ENCODE assay signal across 7 cellular contexts in the genomic region with DNA sequence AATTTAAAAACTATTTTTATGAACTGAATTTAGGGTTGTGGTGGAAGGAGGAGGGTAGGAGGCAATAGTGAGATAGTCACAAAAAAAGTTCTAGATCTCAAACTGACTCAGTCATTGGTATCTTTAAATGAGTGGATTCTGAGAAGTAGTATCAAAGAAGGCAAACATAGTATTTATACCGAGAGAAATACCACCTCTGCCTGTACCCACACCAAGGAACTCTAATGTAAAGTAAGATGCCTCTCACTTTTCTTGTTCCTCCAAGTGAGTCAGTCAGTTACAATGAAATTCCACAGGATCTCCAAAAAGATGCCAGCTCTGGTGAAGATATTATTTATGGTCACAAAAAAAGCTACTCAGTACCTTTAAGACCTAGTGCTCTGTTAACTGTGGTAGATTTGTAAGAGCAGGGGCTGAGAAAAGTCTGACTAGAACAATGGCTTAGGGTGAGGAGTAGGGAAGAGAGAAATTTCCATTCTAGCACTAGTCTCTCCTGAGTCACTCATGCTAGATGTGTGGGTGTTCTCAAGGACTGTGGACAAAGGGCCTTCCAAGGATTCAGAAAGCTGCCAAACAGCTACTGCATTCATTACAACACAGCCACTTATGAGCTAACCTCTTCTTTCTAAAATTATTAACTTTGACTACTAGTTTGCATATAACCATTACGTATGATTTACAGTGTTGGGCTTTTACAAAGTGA. TPM values are rescaled to one million over a fixed set of nuclear protein-coding genes. Genes with fewer than 3 reads are reported as not detected.
DNase-seq lines count a peak whose midpoint lies in the region; ATAC-seq, FAIRE-seq and TF ChIP-seq lines count a peak whose summit lies in the region.

No MANE protein-coding gene starts in this region.

- intact Hi-C loops in HCT116 (cut with micrococcal nuclease) (no loop called here), activated B cell treated with CpG ODN at 0.5 μM for 24 hours (cut with micrococcal nuclease) (loop anchor here (5.0 kb wide), 1 partner anchor 37 kb away; the partner anchor contains the start of gene ADAM17), Right ventricle myocardium superior (cut with DNase I) (no loop called here)

- H3K9ac ChIP-seq in HCT116 (ENCODE audit: low read length) = peak overlapping the region; percentile 37

- H3K9me3 Mint-ChIP-seq in activated B cell treated with CpG ODN at 0.5 μM for 24 hours = peaks cover 9% of the 10 kb centered on the region

- H3K4me1 ChIP-seq in HCT116 (ENCODE audit: control insufficient read depth in 1 of 2, insufficient read depth in 2 of 2, low read length in 2 of 2) = peaks cover 41 to 47% of the 10 kb centered on the region in 2 experiments
- H3K4me1 ChIP-seq in small intestine (ENCODE audit: control insufficient read depth in 2 of 2, insufficient read depth in 1 of 2, low read depth in 1 of 2, low read length in 1 of 2) = peaks cover 0 to 3% of the 10 kb centered on the region in 2 donors

- peak overlapping the region; percentile 78 for H3K27ac ChIP-seq in HCT116 (ENCODE audit: low read depth, low read length)
- H3K27ac ChIP-seq in small intestine (ENCODE audit: low read depth in 1 of 2, low read length in 1 of 2) = no peak overlapping the region

- no peak for TF ChIP-seq RAD21 in HCT116 (IDR thresholded peaks at IDR 0.05; ENCODE audit: low read depth)

- H3K9me2 ChIP-seq in HCT116 (ENCODE audit: insufficient read depth) = no peaks in the 10 kb centered on the region

- H4K20me1 ChIP-seq in HCT116 (ENCODE audit: insufficient read depth) = peaks cover 6% of the 10 kb centered on the region; the same call in 1 of the 2 replicates

- H3K36me3 ChIP-seq in HCT116 (ENCODE audit: control insufficient read depth in 1 of 2, insufficient read depth in 2 of 2, low read length in 2 of 2) = peaks cover 2 to 33% of the 10 kb centered on the region in 2 experiments; a peak in 2 of 4 replicates
- H3K36me3 ChIP-seq in small intestine (ENCODE audit: control insufficient read depth in 2 of 2, insufficient read depth in 2 of 2, low read length in 2 of 2) = peaks cover 3 to 4% of the 10 kb centered on the region in 2 donors

- H3K27me3 Mint-ChIP-seq in activated B cell treated with CpG ODN at 0.5 μM for 24 hours = no peaks in the 10 kb centered on the region

- TF ChIP-seq CTCF in HCT116 (IDR thresholded peaks at IDR 0.05 in 2 of 3, conservative IDR thresholded peaks at IDR 0.05 in 1 of 3; ENCODE audit: borderline replicate concordance in 1 of 3, insufficient read depth in 1 of 3, low read depth in 2 of 3, low read length in 2 of 3) (no peak), activated B cell treated with CpG ODN at 0.5 μM for 24 hours (IDR thresholded peaks at IDR 0.05) (no peak)

- no peak for FAIRE-seq in small intestine (lab: Jason Lieb, UNC)

- H3K9me3 ChIP-seq in HCT116 (ENCODE audit: control insufficient read depth in 1 of 2, insufficient read depth in 1 of 2, low read depth in 1 of 2, low read length in 2 of 2) (peaks cover 0 to 5% of the 10 kb centered on the region in 2 experiments; a peak in 2 of 4 replicates), small intestine (ENCODE audit: control insufficient read depth, low read depth) (no peaks in the 10 kb centered on the region)

- peaks cover 32% of the 10 kb centered on the region for H3K4me1 Mint-ChIP-seq in activated B cell treated with CpG ODN at 0.5 μM for 24 hours

- H2AFZ ChIP-seq in HCT116 (ENCODE audit: low read depth, low read length, poor library complexity, severe bottlenecking) = no peak overlapping the region

- peak; percentile 87 for ATAC-seq in HCT116
- ATAC-seq in activated B cell treated with CpG ODN at 0.5 μM for 24 hours (ENCODE audit: low read depth) = no peak
- ATAC-seq in Right ventricle myocardium superior (ENCODE audit: poor library complexity) = peak; percentile 83
- ATAC-seq in HG02885 (IDR thresholded peaks at IDR 0.05; ENCODE audit: poor library complexity, unreplicated experiment) = no peak

- POLR2A ChIA-PET in HCT116 (lab: Charles Lee) = interaction anchor here (0.7 to 2.7 kb wide), 4 partner anchors 9 to 39 kb away, joined by 4 to 10 read pairs (median 5); partner anchors contain the start of genes ADAM17 and YWHAQ
- POLR2A ChIA-PET in activated B cell treated with CpG ODN at 0.5 μM for 24 hours (lab: Charles Lee) = interaction anchor here (0.9 kb wide), 1 partner anchor 13 kb away, joined by 3 read pairs; no protein-coding TSS in a partner anchor

- H3K27me3 ChIP-seq in HCT116 (ENCODE audit: insufficient read depth, low read length) = no peaks in the 10 kb centered on the region
- H3K27me3 ChIP-seq in small intestine (ENCODE audit: control insufficient read depth in 2 of 2, insufficient read depth in 2 of 2, low read length in 2 of 2) = no peaks in the 10 kb centered on the region

- H3K4me2 ChIP-seq in HCT116 (ENCODE audit: low read length) = peak overlapping the region; percentile 59

- H3K4me3 Mint-ChIP-seq in activated B cell treated with CpG ODN at 0.5 μM for 24 hours = no peak overlapping the region

- RAD21 ChIA-PET in HCT116 (lab: Charles Lee; ENCODE audit: low non-redundant PET in 1 of 2, low total read pairs in 2 of 2, uncharacterized antibody in 2 of 2, unreplicated experiment in 2 of 2) = interaction anchor here in 1 of 2 experiments (1.3 kb wide), 1 partner anchor 11 kb away, joined by 3 read pairs; no protein-coding TSS in a partner anchor

- H3K36me3 Mint-ChIP-seq in activated B cell treated with CpG ODN at 0.5 μM for 24 hours (ENCODE audit: low read depth) = peaks cover 50% of the 10 kb centered on the region

- H3K27ac Mint-ChIP-seq in activated B cell treated with CpG ODN at 0.5 μM for 24 hours = peak overlapping the region; percentile 4

- 75 to 84% (median 80%) methylated on average over 2 of the region's 2 CpGs for WGBS in small intestine, 3 donors

- H3K79me2 ChIP-seq in HCT116 (ENCODE audit: insufficient read depth, low read length) = peaks cover 100% of the 10 kb centered on the region

- peak; percentile 59 for DNase-seq in HCT116 (ENCODE audit: low read depth, low spot score)
- DNase-seq in activated B cell treated with CpG ODN at 0.5 μM for 24 hours = no peak
- no peak for DNase-seq in Right ventricle myocardium superior
- peak; percentile 20 for DNase-seq in small intestine
- DNase-seq in central memory CD4-positive, alpha-beta T cell = no peak
- no peak for DNase-seq in erythroblast (lab: John Stamatoyannopoulos, UW)

- no TSS peak for BruUV-seq in HCT116 (replicated peaks; lab: Mats Ljungman, UMichigan)

- CTCF ChIA-PET in HCT116 (lab: Charles Lee) (no interaction called here), activated B cell treated with CpG ODN at 0.5 μM for 24 hours (lab: Charles Lee) (no interaction called here)

- H3K4me3 ChIP-seq in HCT116 (replicated peaks in 1 of 2; ENCODE audit: low read depth in 1 of 2, low read length in 2 of 2) (peak overlapping the region in 1 of 2 experiments; percentile 17; a peak in 1 of 4 replicates), small intestine (ENCODE audit: low read depth in 1 of 2, low read length in 2 of 2) (no peak overlapping the region)

- TF ChIP-seq POLR2A in HCT116 (IDR thresholded peaks at IDR 0.05; ENCODE audit: borderline replicate concordance, extremely low read depth, insufficient read depth, insufficient read length) (no peak), erythroblast (IDR thresholded peaks at IDR 0.05; ENCODE audit: low read length) (no peak)

TF ChIP-seq in HCT116, 20 proteins besides CTCF, POLR2A, EP300 and RAD21:
- peak; percentile 24; the same call in 1 of the 2 replicates for TF ChIP-seq SP1 (IDR thresholded peaks at IDR 0.05; ENCODE audit: low read depth)
- peak; percentile 46 for TF ChIP-seq FOSL1 (IDR thresholded peaks at IDR 0.05; ENCODE audit: low read depth)
- 0 out of 2 replicates have a peak, but pooled peaks have one; percentile 7 for TF ChIP-seq POLR2AphosphoS5 (IDR thresholded peaks at IDR 0.05; ENCODE audit: low read depth, low read length)
- peak; percentile 88 for TF ChIP-seq EGR1 (IDR thresholded peaks at IDR 0.05; ENCODE audit: low read depth)
- 0 out of 2 replicates have a peak, but pooled peaks have one; percentile 17 for TF ChIP-seq CEBPB (IDR thresholded peaks at IDR 0.05; ENCODE audit: low read depth)
- TF ChIP-seq JUND (IDR thresholded peaks at IDR 0.05) = no peak; the same call in 1 of the 2 replicates

RNA-seq across cellular contexts. Expression of gene YWHAQ, which starts 36.3 kb away (rescaled TPM):
- total RNA-seq in HCT116 (2021; ENCODE audit: unreplicated experiment) (365 TPM), activated B cell treated with CpG ODN at 0.5 μM for 24 hours (164 and 166 TPM in 2 replicates), Right ventricle myocardium superior (102 TPM)
- polyA plus RNA-seq in HCT116 (2012) = 245 and 251 TPM in 2 replicates
- polyA plus RNA-seq in small intestine = 100 to 1,000 TPM; 123 to 215 (median 138) TPM

RNA-seq across cellular contexts. Expression of gene ADAM17, which starts 38.9 kb away (rescaled TPM):
- total RNA-seq in HCT116 (2021; ENCODE audit: unreplicated experiment) (39.2 TPM), activated B cell treated with CpG ODN at 0.5 μM for 24 hours (34.3 and 39.5 TPM in 2 replicates), Right ventricle myocardium superior (12.4 TPM)
- 27.1 and 37.8 TPM in 2 replicates for polyA plus RNA-seq in HCT116 (2012)
- polyA plus RNA-seq in small intestine = 1 to 10 TPM; 2.9 to 7.9 (median 3.5) TPM

Comparison
In these comparisons a context has a peak if more than half of its experiments do, and no peak if none do; other contexts are left out.
1. ATAC-seq: peak in HCT116 (single experiment) and Right ventricle myocardium superior (single experiment); none in activated B cell treated with CpG ODN at 0.5 μM for 24 hours (single experiment) and HG02885 (single experiment).
2. DNase-seq: peak in HCT116 (single experiment) and small intestine (single experiment); none in activated B cell treated with CpG ODN at 0.5 μM for 24 hours (single experiment), Right ventricle myocardium superior (single experiment), central memory CD4-positive, alpha-beta T cell (single experiment) and erythroblast (0 of 2).